ENCODE assay signal across 8 cellular contexts in the genomic region with DNA sequence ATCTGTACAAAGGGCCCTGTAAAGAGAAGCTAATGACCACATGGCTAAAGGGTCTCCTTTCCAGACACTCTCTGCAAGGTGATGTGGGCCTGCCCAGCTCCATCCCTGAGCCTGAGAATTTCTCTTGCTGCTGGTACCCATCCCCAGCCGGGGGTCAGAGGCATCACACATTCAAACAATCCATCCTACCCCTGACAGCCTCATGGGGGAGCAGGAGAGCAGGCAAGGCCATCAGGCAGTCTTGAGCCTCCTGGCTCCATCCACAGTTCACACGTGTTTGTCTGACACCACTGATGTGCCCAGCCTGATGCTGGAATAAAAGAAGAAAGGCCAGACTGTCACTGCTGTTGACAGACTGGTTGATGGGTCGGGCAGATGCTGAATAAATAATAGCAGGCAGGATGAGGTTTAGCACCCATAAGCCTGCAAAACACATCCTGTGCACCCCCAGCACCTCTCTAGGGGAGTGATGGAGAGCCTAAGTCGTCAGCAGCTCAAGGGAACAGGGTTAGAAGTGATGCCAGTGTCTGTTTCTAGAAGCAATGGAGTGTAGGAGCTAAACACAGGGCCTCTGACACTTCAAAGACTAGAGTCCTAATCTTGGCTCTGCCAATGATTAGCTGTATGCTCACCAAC. TPM values are rescaled to one million over a fixed set of nuclear protein-coding genes. Genes with fewer than 3 reads are reported as not detected.
DNase-seq lines count a peak whose midpoint lies in the region; ATAC-seq and TF ChIP-seq lines count a peak whose summit lies in the region.

No MANE protein-coding gene starts in this region.

- CTCF ChIA-PET in CD8-positive, alpha-beta T cell (lab: Charles Lee) = no interaction called here

- no peak for TF ChIP-seq POLR2A in body of pancreas (IDR thresholded peaks at IDR 0.05)

- no peaks in the 10 kb centered on the region for H3K36me3 ChIP-seq in CD8-positive, alpha-beta T cell (ENCODE audit: insufficient read depth, low read length)
- no peaks in the 10 kb centered on the region for H3K36me3 ChIP-seq in body of pancreas (replicated peaks in 1 of 2; ENCODE audit: insufficient read depth in 1 of 2, low read depth in 2 of 2)

- POLR2A ChIA-PET in CD8-positive, alpha-beta T cell (lab: Charles Lee) = no interaction called here

- no peaks in the 10 kb centered on the region for H3K27me3 ChIP-seq in CD8-positive, alpha-beta T cell (ENCODE audit: insufficient read depth, low read length)
- no peaks in the 10 kb centered on the region for H3K27me3 ChIP-seq in body of pancreas

- no peaks in the 10 kb centered on the region for H3K9me3 Mint-ChIP-seq in CD8-positive, alpha-beta T cell
- no peaks in the 10 kb centered on the region for H3K9me3 Mint-ChIP-seq in stimulated activated effector memory CD8-positive, alpha-beta T cell treated with anti-CD3 and anti-CD28 coated beads, Interleukin-12 subunit alpha, Interleukin-12 subunit beta, amount 100 ng/mL, for 72 hours

- H3K27me3 Mint-ChIP-seq in CD8-positive, alpha-beta T cell (ENCODE audit: low read depth) = peaks cover 20% of the 10 kb centered on the region

- no peak overlapping the region for H3K27ac Mint-ChIP-seq in CD8-positive, alpha-beta T cell
- no peak overlapping the region for H3K27ac Mint-ChIP-seq in stimulated activated effector memory CD8-positive, alpha-beta T cell treated with anti-CD3 and anti-CD28 coated beads, Interleukin-12 subunit alpha, Interleukin-12 subunit beta, amount 100 ng/mL, for 72 hours

- peak; percentile 46 for ATAC-seq in CD8-positive, alpha-beta T cell
- ATAC-seq in GM21360 (IDR thresholded peaks at IDR 0.05; ENCODE audit: unreplicated experiment) = peak; percentile 73
- ATAC-seq in body of pancreas = peak; percentile 42
- ATAC-seq in stimulated activated effector memory CD8-positive, alpha-beta T cell treated with anti-CD3 and anti-CD28 coated beads, Interleukin-12 subunit alpha, Interleukin-12 subunit beta, amount 100 ng/mL, for 72 hours = peak; percentile 68
- no peak for ATAC-seq in HG03280 (IDR thresholded peaks at IDR 0.05; ENCODE audit: unreplicated experiment)
- no peak for ATAC-seq in GM21526 (IDR thresholded peaks at IDR 0.05; ENCODE audit: low FRiP score, unreplicated experiment)

- TF ChIP-seq CTCF in CD8-positive, alpha-beta T cell (IDR thresholded peaks at IDR 0.05) = no peak
- TF ChIP-seq CTCF in body of pancreas (IDR thresholded peaks at IDR 0.05) = peak in 6 of 7 experiments; percentile 16 to 46 (median 33)

- intact Hi-C loops in CD8-positive, alpha-beta T cell (cut with DNase I, micrococcal nuclease) = no loop called here
- intact Hi-C loops in body of pancreas (cut with DNase I) = no loop called here

- peak in 1 of 7 experiments; percentile 16 for DNase-seq in CD8-positive, alpha-beta T cell
- peak; percentile 62 for DNase-seq in OCI-M1 (lab: John Stamatoyannopoulos, UW)
- peak; percentile 22 to 40 (median 23) for DNase-seq in body of pancreas
- DNase-seq in islet precursor cell = peak; percentile 75
- DNase-seq in stimulated activated effector memory CD8-positive, alpha-beta T cell treated with anti-CD3 and anti-CD28 coated beads, Interleukin-12 subunit alpha, Interleukin-12 subunit beta, amount 100 ng/mL, for 72 hours (ENCODE audit: low spot score in 2 of 2) = peak in 1 of 2 donors; percentile 60

- H3K27ac ChIP-seq in CD8-positive, alpha-beta T cell (ENCODE audit: low read depth, low read length) = no peak overlapping the region
- H3K27ac ChIP-seq in body of pancreas = no peak overlapping the region

- no peak overlapping the region for H3K4me3 Mint-ChIP-seq in CD8-positive, alpha-beta T cell
- H3K4me3 Mint-ChIP-seq in stimulated activated effector memory CD8-positive, alpha-beta T cell treated with anti-CD3 and anti-CD28 coated beads, Interleukin-12 subunit alpha, Interleukin-12 subunit beta, amount 100 ng/mL, for 72 hours = no peak overlapping the region

- H3K4me1 ChIP-seq in CD8-positive, alpha-beta T cell (ENCODE audit: insufficient read depth, low read length) = no peaks in the 10 kb centered on the region
- no peaks in the 10 kb centered on the region for H3K4me1 ChIP-seq in body of pancreas

- no peaks in the 10 kb centered on the region for H3K4me1 Mint-ChIP-seq in CD8-positive, alpha-beta T cell (ENCODE audit: low read depth)
- no peaks in the 10 kb centered on the region for H3K4me1 Mint-ChIP-seq in stimulated activated effector memory CD8-positive, alpha-beta T cell treated with anti-CD3 and anti-CD28 coated beads, Interleukin-12 subunit alpha, Interleukin-12 subunit beta, amount 100 ng/mL, for 72 hours

- no peaks in the 10 kb centered on the region for H3K36me3 Mint-ChIP-seq in CD8-positive, alpha-beta T cell
- H3K36me3 Mint-ChIP-seq in stimulated activated effector memory CD8-positive, alpha-beta T cell treated with anti-CD3 and anti-CD28 coated beads, Interleukin-12 subunit alpha, Interleukin-12 subunit beta, amount 100 ng/mL, for 72 hours = no peaks in the 10 kb centered on the region

- no peak overlapping the region for H3K4me3 ChIP-seq in CD8-positive, alpha-beta T cell (ENCODE audit: low read depth, low read length)
- no peak overlapping the region for H3K4me3 ChIP-seq in body of pancreas

- no peaks in the 10 kb centered on the region for H3K9me3 ChIP-seq in CD8-positive, alpha-beta T cell (ENCODE audit: low read length)
- H3K9me3 ChIP-seq in body of pancreas = no peaks in the 10 kb centered on the region

- WGBS in body of pancreas, 2 donors = 15 to 19% methylated on average over 4 of the region's 4 CpGs

RNA-seq across cellular contexts. Expression of gene TLL2, which starts 43.5 kb away (rescaled TPM):
- total RNA-seq in CD8-positive, alpha-beta T cell = not detected
- not detected for total RNA-seq in body of pancreas

Comparison
In these comparisons a context has a peak if more than half of its experiments do, and no peak if none do; other contexts are left out.
1. ATAC-seq: peak in CD8-positive, alpha-beta T cell (single experiment), GM21360 (single experiment), body of pancreas (single experiment) and stimulated activated effector memory CD8-positive, alpha-beta T cell treated with anti-CD3 and anti-CD28 coated beads, Interleukin-12 subunit alpha, Interleukin-12 subunit beta, amount 100 ng/mL, for 72 hours (single experiment); none in HG03280 (single experiment) and GM21526 (single experiment).